In genomic region chr6:1315560-1316386, GRCh38 we compare ENCODE assay signal across 9 cellular contexts. TPM values are rescaled to one million over a fixed set of nuclear protein-coding genes. Genes with fewer than 3 reads are reported as not detected.
A peak's percentile ranks its signal among the peaks of the same experiment; 100 is the strongest.
DNase-seq lines count a peak whose midpoint lies in the region; ATAC-seq and TF ChIP-seq lines count a peak whose summit lies in the region.
"Had no signal": no experiment of that assay in that cellular context is flagged by ENCODE, and none has a peak within 500 bp of the region (broad histone marks: within the 10 kb centered on the region; RNA-seq: fewer than 3 reads in every experiment).

No MANE protein-coding gene starts in this region.

- H3K27me3 ChIP-seq in Caco-2 (replicated peaks; ENCODE audit: control insufficient read depth, insufficient read depth, low read length) (no peaks in the 10 kb centered on the region), SJSA1 (replicated peaks) (no peaks in the 10 kb centered on the region), sigmoid colon (peaks cover 20 to 55% (median 40%) of the 10 kb centered on the region in 3 donors)

- intact Hi-C loops in Caco-2 (cut with micrococcal nuclease; ENCODE audit: unreplicated experiment) (loop anchor here (5.0 kb wide), 1 partner anchor 968 kb away; no protein-coding TSS in a partner anchor), sigmoid colon (cut with DNase I) (no loop called here)

- peaks cover 2% of the 10 kb centered on the region for H3K27me3 Mint-ChIP-seq in Caco-2 (ENCODE audit: insufficient read depth, unreplicated experiment)

- POLR2A ChIA-PET in Caco-2 (lab: Charles Lee) = interaction anchor here (0.5 to 2.1 kb wide), 13 partner anchors 9 to 1576 kb away, joined by 3 to 16 read pairs (median 4); no protein-coding TSS in a partner anchor

- H3K4me3 Mint-ChIP-seq in Caco-2 (ENCODE audit: unreplicated experiment) = peak overlapping the region; percentile 78

- DNase-seq in Caco-2 (peak; percentile 55 to 61), SJSA1 (ENCODE audit: low read depth in 1 of 2, low spot score in 2 of 2) (no peak), fibroblast of pulmonary artery (ENCODE audit: low read depth) (no peak), sigmoid colon (no peak), cerebellum (ENCODE audit: low spot score) (no peak), Ammon's horn (ENCODE audit: low spot score) (no peak)
- no peak for DNase-seq in activated CD4-positive, CD25-positive, alpha-beta regulatory T cell treated with anti-CD3 and anti-CD28 coated beads, Interleukin-2, amount 50 U/mL, for 72 hours
- DNase-seq: stimulated activated CD4-positive, alpha-beta T cell treated with anti-CD3 and anti-CD28 coated beads, Interleukin-2, amount 100 ng/mL, for 24 hours had no signal

- H3K27ac ChIP-seq in SJSA1 = no peak overlapping the region
- peak overlapping the region in 1 of 4 donors; percentile 67 for H3K27ac ChIP-seq in sigmoid colon

- H3K36me3 Mint-ChIP-seq in Caco-2 (ENCODE audit: insufficient read depth, unreplicated experiment) = peaks cover 74% of the 10 kb centered on the region

- peak overlapping the region; percentile 52 for H3K4me3 ChIP-seq in Caco-2 (ENCODE audit: low read depth, low read length)
- H3K4me3 ChIP-seq in SJSA1 = peak overlapping the region; percentile 47; the same call in 1 of the 2 replicates
- peak overlapping the region; percentile 53 for H3K4me3 ChIP-seq in fibroblast of pulmonary artery (replicated peaks; ENCODE audit: low read depth, low read length)
- peak overlapping the region; percentile 23 to 53 (median 50) for H3K4me3 ChIP-seq in sigmoid colon

- no peaks in the 10 kb centered on the region for H3K36me3 ChIP-seq in Caco-2 (ENCODE audit: control insufficient read depth, insufficient read depth, low read length)
- no peaks in the 10 kb centered on the region for H3K36me3 ChIP-seq in SJSA1
- H3K36me3 ChIP-seq in sigmoid colon = no peaks in the 10 kb centered on the region

- no peak for TF ChIP-seq EP300 in sigmoid colon (IDR thresholded peaks at IDR 0.05)

- CTCF ChIA-PET in Caco-2 (lab: Charles Lee) = interaction anchor here (0.6 to 1.4 kb wide), 7 partner anchors 9 to 205 kb away, joined by 3 to 24 read pairs (median 4); no protein-coding TSS in a partner anchor

- no peak for TF ChIP-seq POLR2A in sigmoid colon (IDR thresholded peaks at IDR 0.05)

- BruUV-seq in Caco-2 (replicated peaks; lab: Mats Ljungman, UMichigan) = TSS peak; percentile 69

- H3K9me3 Mint-ChIP-seq in Caco-2 (ENCODE audit: unreplicated experiment) = no peaks in the 10 kb centered on the region

- 49 to 64% methylated on average over 11 of the region's 11 CpGs for WGBS in sigmoid colon, 2 donors

- peak overlapping the region; percentile 87 for H3K27ac Mint-ChIP-seq in Caco-2 (ENCODE audit: unreplicated experiment)

- peaks cover 14% of the 10 kb centered on the region for H3K4me1 Mint-ChIP-seq in Caco-2 (ENCODE audit: low read depth, unreplicated experiment)

- H3K9me3 ChIP-seq in Caco-2 (peaks cover 11% of the 10 kb centered on the region), SJSA1 (replicated peaks) (0 out of 2 replicates have a peak, but pooled peaks cover 3% of the 10 kb centered on the region), sigmoid colon (no peaks in the 10 kb centered on the region)

- H3K4me1 ChIP-seq in Caco-2 (peaks cover 8% of the 10 kb centered on the region; the same call in 1 of the 2 replicates), SJSA1 (replicated peaks) (peaks cover 36% of the 10 kb centered on the region), sigmoid colon (peaks cover 0 to 38% (median 31%) of the 10 kb centered on the region in 4 donors)

- ATAC-seq in GM21447 (IDR thresholded peaks at IDR 0.05; ENCODE audit: unreplicated experiment) = no peak

- TF ChIP-seq CTCF in Caco-2 (IDR thresholded peaks at IDR 0.05; ENCODE audit: insufficient read depth in 1 of 2, low read depth in 1 of 2, low read length in 1 of 2, severe bottlenecking in 1 of 2, unreplicated experiment in 1 of 2) = no peak
- no peak for TF ChIP-seq CTCF in fibroblast of pulmonary artery (IDR thresholded peaks at IDR 0.05; ENCODE audit: low read length, missing control alignments)
- no peak for TF ChIP-seq CTCF in sigmoid colon (IDR thresholded peaks at IDR 0.05)

RNA-seq across cellular contexts. Expression of gene FOXQ1, which starts 3.9 kb away (rescaled TPM):
- total RNA-seq in Caco-2 (2022) (170 and 191 TPM in 2 replicates), sigmoid colon (under 1 TPM in 1 of 4 donors, not detected in 3; 0.33 TPM), cerebellum (2.4 TPM)
- 0.66 and 2.0 TPM in 2 replicates for total RNA-seq in SJSA1 (2014; rRNA removed; shearing (Covaris generic))
- polyA plus RNA-seq in sigmoid colon = under 1 TPM in 2 of 3 donors, not detected in 1; 0.34 to 0.60 TPM

Comparison
In these comparisons a context has a peak if more than half of its experiments do, and no peak if none do; other contexts are left out.
1. DNase-seq: peak in Caco-2 (2 of 2); none in SJSA1 (0 of 2), fibroblast of pulmonary artery (single experiment), sigmoid colon (single experiment), cerebellum (single experiment), activated CD4-positive, CD25-positive, alpha-beta regulatory T cell treated with anti-CD3 and anti-CD28 coated beads, Interleukin-2, amount 50 U/mL, for 72 hours (single experiment) and Ammon's horn (single experiment).
2. RNA of gene FOXQ1, which starts 3.9 kb away (total RNA-seq): 170 to 191 TPM in Caco-2; 2.4 TPM in cerebellum (single experiment), 0.66 to 2.0 TPM in SJSA1 and 0.33 TPM in sigmoid colon; every median in the first group is over 10 times any median in the second.
3. Peak in every context shown above with its lines, with median percentiles within 50 percentile points of each other: H3K4me3 ChIP-seq.